8 cellular contexts compared by ENCODE assay signal in the genomic region with DNA sequence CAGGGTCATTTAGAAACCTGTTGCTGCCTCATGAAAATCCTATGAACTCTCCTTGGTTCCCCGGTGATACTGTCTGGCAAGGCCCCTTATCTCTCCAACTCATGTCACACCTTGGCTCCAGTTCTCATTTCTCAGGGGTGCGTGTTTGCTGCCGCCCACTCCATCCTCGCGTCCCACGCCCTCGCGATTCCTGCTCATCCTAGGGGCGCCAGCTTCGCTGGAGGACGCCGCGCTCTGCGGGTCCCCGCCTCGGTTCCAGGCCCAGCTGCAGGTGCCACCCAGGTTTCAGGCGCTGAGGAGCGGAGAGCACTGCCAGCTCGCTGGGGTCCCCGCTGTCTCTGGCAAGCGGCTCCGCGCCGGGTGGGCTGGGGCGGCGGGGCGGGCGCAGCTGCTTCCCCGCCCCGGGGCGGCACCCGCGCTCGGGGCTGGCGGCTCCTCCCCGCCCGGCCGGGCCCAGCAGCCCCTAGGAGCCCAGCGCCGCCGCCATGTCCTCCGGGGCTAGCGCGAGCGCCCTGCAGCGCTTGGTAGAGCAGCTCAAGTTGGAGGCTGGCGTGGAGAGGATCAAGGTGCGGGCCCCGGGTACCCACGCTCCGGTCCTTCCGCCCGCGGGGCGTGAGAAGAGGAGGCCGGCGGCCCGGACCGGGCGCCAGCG. TPM values are rescaled to one million over a fixed set of nuclear protein-coding genes. Genes with fewer than 3 reads are reported as not detected.
A peak's percentile ranks its signal among the peaks of the same experiment; 100 is the strongest.
DNase-seq lines count a peak whose midpoint lies in the region; ATAC-seq and TF ChIP-seq lines count a peak whose summit lies in the region.

GNG10 (plus strand) TSS at position 456 of the 652 bp plus-strand sequence; CDS start at position 486, 30 bp downstream.

- H3K27ac Mint-ChIP-seq in nephron progenitor cell: peak within 1 kb of the TSS; percentile 78
- peak within 1 kb of the TSS; percentile 85 for H3K27ac Mint-ChIP-seq in stimulated activated naive CD8-positive, alpha-beta T cell treated with anti-CD3 and anti-CD28 coated beads, Interleukin-15, Interleukin-2, amounts not matched to agents 100 ng/mL and 50 ng/mL, for 24 hours

- TF ChIP-seq CTCF in Peyer's patch (IDR thresholded peaks at IDR 0.05) (no peak), fibroblast of the aortic adventitia (IDR thresholded peaks at IDR 0.05; ENCODE audit: insufficient read depth, low read length) (no peak), nephron progenitor cell (IDR thresholded peaks at IDR 0.05) (no peak)

- TF ChIP-seq POLR2A in Peyer's patch (IDR thresholded peaks at IDR 0.05): peak in 1 of 2 donors; percentile 16

- H3K36me3 ChIP-seq in Peyer's patch: no peaks in the 10 kb centered on the region

- peak within 1 kb of the TSS; percentile 96 for H3K4me3 Mint-ChIP-seq in nephron progenitor cell
- H3K4me3 Mint-ChIP-seq in stimulated activated naive CD8-positive, alpha-beta T cell treated with anti-CD3 and anti-CD28 coated beads, Interleukin-15, Interleukin-2, amounts not matched to agents 100 ng/mL and 50 ng/mL, for 24 hours: peak within 1 kb of the TSS; percentile 98

- peaks cover 26% of the 10 kb centered on the region for H3K4me1 Mint-ChIP-seq in nephron progenitor cell
- peaks cover 32% of the 10 kb centered on the region for H3K4me1 Mint-ChIP-seq in stimulated activated naive CD8-positive, alpha-beta T cell treated with anti-CD3 and anti-CD28 coated beads, Interleukin-15, Interleukin-2, amounts not matched to agents 100 ng/mL and 50 ng/mL, for 24 hours (ENCODE audit: low read depth)

- DNase-seq in COLO829 (ENCODE audit: low spot score) (peak; percentile 47), Peyer's patch (peak; percentile 39 to 75 (median 75)), fibroblast of the aortic adventitia (ENCODE audit: low read depth) (peak; percentile 66), nephron progenitor cell (peak; percentile 78)
- DNase-seq in activated T-helper 9 cell treated with anti-CD3 and anti-CD28 coated beads, Interleukin-2, amount 50 U/mL, for 16 hours (ENCODE audit: low read depth): peak; percentile 55

- no peaks in the 10 kb centered on the region for H3K27me3 ChIP-seq in Peyer's patch

- H3K4me3 ChIP-seq in Peyer's patch (peak within 1 kb of the TSS; percentile 55 to 93 (median 84)), fibroblast of the aortic adventitia (ENCODE audit: low read depth, low read length) (peak within 1 kb of the TSS; percentile 89)

- peaks cover 15% of the 10 kb centered on the region for H3K27me3 Mint-ChIP-seq in nephron progenitor cell (ENCODE audit: low read depth, poor library complexity)
- no peaks in the 10 kb centered on the region for H3K27me3 Mint-ChIP-seq in stimulated activated naive CD8-positive, alpha-beta T cell treated with anti-CD3 and anti-CD28 coated beads, Interleukin-15, Interleukin-2, amounts not matched to agents 100 ng/mL and 50 ng/mL, for 24 hours

- ATAC-seq in GM19372 (IDR thresholded peaks at IDR 0.05; ENCODE audit: low read depth, unreplicated experiment) (peak; percentile 88), HG03520 (IDR thresholded peaks at IDR 0.05; ENCODE audit: unreplicated experiment) (peak; percentile 73)

- H3K27ac ChIP-seq in Peyer's patch: peak within 1 kb of the TSS; percentile 30 to 81 (median 74)

- no peaks in the 10 kb centered on the region for H3K9me3 ChIP-seq in Peyer's patch

- peaks cover 0 to 12% (median 0%) of the 10 kb centered on the region in 4 donors for H3K4me1 ChIP-seq in Peyer's patch

- no peaks in the 10 kb centered on the region for H3K9me3 Mint-ChIP-seq in nephron progenitor cell
- no peaks in the 10 kb centered on the region for H3K9me3 Mint-ChIP-seq in stimulated activated naive CD8-positive, alpha-beta T cell treated with anti-CD3 and anti-CD28 coated beads, Interleukin-15, Interleukin-2, amounts not matched to agents 100 ng/mL and 50 ng/mL, for 24 hours

- H3K36me3 Mint-ChIP-seq in nephron progenitor cell (ENCODE audit: low read depth): peaks cover 21% of the 10 kb centered on the region
- H3K36me3 Mint-ChIP-seq in stimulated activated naive CD8-positive, alpha-beta T cell treated with anti-CD3 and anti-CD28 coated beads, Interleukin-15, Interleukin-2, amounts not matched to agents 100 ng/mL and 50 ng/mL, for 24 hours (ENCODE audit: low read depth): peaks cover 17% of the 10 kb centered on the region

RNA-seq across cellular contexts. Expression of gene GNG10, which starts in this region (rescaled TPM):
- total RNA-seq in Peyer's patch (10 to 100 TPM; 15.8 to 64.4 (median 31.5) TPM), fibroblast of the aortic adventitia (ENCODE audit: low replicate concordance) (43.6 and 144 TPM in 2 replicates)

Comparison
In these comparisons a context has a peak if more than half of its experiments do, and no peak if none do; other contexts are left out.
1. Peak in every context shown above with its lines: DNase-seq, ATAC-seq, H3K4me3 ChIP-seq and H3K27ac ChIP-seq.